In genomic region chr13:65155861-65156260, GRCh38 we compare ENCODE assay signal across 22 cellular contexts.
DNase-seq lines count a peak whose midpoint lies in the region; TF ChIP-seq lines count a peak whose summit lies in the region.
"Had no signal": no experiment of that assay in that cellular context is flagged by ENCODE, and none has a peak within 500 bp of the region (broad histone marks: within the 10 kb centered on the region; RNA-seq: fewer than 3 reads in every experiment).

No MANE protein-coding gene starts in this region.

- H3K27ac ChIP-seq in OCI-LY3 (ENCODE audit: low read length): peak overlapping the region; percentile 91; the same call in 1 of the 2 replicates
- H3K27ac ChIP-seq: 22Rv1, BLaER1 had no signal

- H3K9ac ChIP-seq in OCI-LY3 (ENCODE audit: low read length): no peak overlapping the region
- H3K9ac ChIP-seq: BLaER1 had no signal

- no peaks in the 10 kb centered on the region for H4K20me1 ChIP-seq in OCI-LY3 (ENCODE audit: insufficient read depth, low read length)
- H4K20me1 ChIP-seq: BLaER1 had no signal

- H2AFZ ChIP-seq in OCI-LY3 (ENCODE audit: low read depth, low read length): peak overlapping the region; percentile 94

- peak; percentile 9 for DNase-seq in NCI-H82 (lab: John Stamatoyannopoulos, UW)
- DNase-seq in NCI-H82 treated with DMSO at 0.1 percent for 48 hours (lab: John Stamatoyannopoulos, UW; ENCODE audit: unreplicated experiment): no peak
- DNase-seq in OCI-M2 (lab: John Stamatoyannopoulos, UW; ENCODE audit: unreplicated experiment): no peak
- no peak for DNase-seq in NCI-H510A treated with DMSO at 0.1 percent for 48 hours (lab: John Stamatoyannopoulos, UW)
- DNase-seq: ACHN; BE2C; C1 segment of cervical spinal cord; CD4-positive, alpha-beta memory T cell; CD4-positive, CD25-positive, alpha-beta regulatory T cell; CD8-positive, alpha-beta memory T cell; COR-L47; DMS 273 treated with DMSO at 0.1 percent for 48 hours; DMS153; DMS53; DMS79; DND-41; EL; GDM1 had no signal

- no peaks in the 10 kb centered on the region for H3K27me3 ChIP-seq in OCI-LY3 (ENCODE audit: low read depth, low read length)
- H3K27me3 ChIP-seq: BE2C, BLaER1 had no signal

- no peaks in the 10 kb centered on the region for H3K79me2 ChIP-seq in OCI-LY3 (ENCODE audit: low read length)

- TF ChIP-seq CTCF in OCI-LY3 (IDR thresholded peaks at IDR 0.05; ENCODE audit: low read depth, low read length): no peak

- H3K4me3 ChIP-seq in OCI-LY3 (ENCODE audit: low read length): no peak overlapping the region
- H3K4me3 ChIP-seq: BLaER1, GM12878 had no signal

- H3K4me1 ChIP-seq in OCI-LY3 (ENCODE audit: low read length): peaks cover 44% of the 10 kb centered on the region

- H3K36me3 ChIP-seq in OCI-LY3 (replicated peaks; ENCODE audit: low read depth, low read length): no peaks in the 10 kb centered on the region
- H3K36me3 ChIP-seq: BE2C, BLaER1 had no signal

- H3K9me3 ChIP-seq in OCI-LY3 (ENCODE audit: insufficient read depth, low read length): no peaks in the 10 kb centered on the region
- H3K9me3 ChIP-seq: BE2C, BLaER1 had no signal

- H3K4me2 ChIP-seq in OCI-LY3 (ENCODE audit: low read length): no peak overlapping the region
- H3K4me2 ChIP-seq: BLaER1 had no signal
